ENCODE assay signal across 10 cellular contexts in genomic region chr4:7186081-7186480, GRCh38. TPM values are rescaled to one million over a fixed set of nuclear protein-coding genes. Genes with fewer than 3 reads are reported as not detected.
DNase-seq lines count a peak whose midpoint lies in the region; ATAC-seq, FAIRE-seq and TF ChIP-seq lines count a peak whose summit lies in the region.
"Had no signal": no experiment of that assay in that cellular context is flagged by ENCODE, and none has a peak within 500 bp of the region (broad histone marks: within the 10 kb centered on the region; RNA-seq: fewer than 3 reads in every experiment).

No MANE protein-coding gene starts in this region.

- H3F3A ChIP-seq in SK-N-SH (replicated peaks; ENCODE audit: insufficient read depth), result no peaks in the 10 kb centered on the region

- intact Hi-C loops in kidney (cut with DNase I), result no loop called here

- no peaks in the 10 kb centered on the region for H3K9me3 ChIP-seq in AG04450 (ENCODE audit: control insufficient read depth, insufficient read depth, low read length)
- no peaks in the 10 kb centered on the region for H3K9me3 ChIP-seq in DND-41 (ENCODE audit: insufficient read depth, low read length, severe bottlenecking)
- H3K9me3 ChIP-seq in SK-N-SH, result no peaks in the 10 kb centered on the region
- no peaks in the 10 kb centered on the region for H3K9me3 ChIP-seq in kidney (ENCODE audit: control insufficient read depth in 1 of 2, low read length in 2 of 2)

- H3K4me3 ChIP-seq in AG04450 (ENCODE audit: low read depth, low read length), result no peak overlapping the region
- no peak overlapping the region for H3K4me3 ChIP-seq in DND-41 (ENCODE audit: low read depth in 1 of 2, low read length in 2 of 2)
- no peak overlapping the region for H3K4me3 ChIP-seq in SK-N-SH (ENCODE audit: low read depth in 2 of 2, low read length in 1 of 2)
- no peak overlapping the region for H3K4me3 ChIP-seq in kidney (ENCODE audit: low read length in 2 of 2)
- H3K4me3 ChIP-seq: SK-N-MC had no signal

- no peak overlapping the region for H3K27ac ChIP-seq in AG04450 (ENCODE audit: low read depth, low read length)
- H3K27ac ChIP-seq in DND-41 (ENCODE audit: low read length), result no peak overlapping the region
- no peak overlapping the region for H3K27ac ChIP-seq in SK-N-SH (ENCODE audit: low read depth in 2 of 2, low read length in 1 of 2)
- H3K27ac ChIP-seq in kidney (ENCODE audit: low read depth in 2 of 2, low read length in 2 of 2), result no peak overlapping the region
- H3K27ac ChIP-seq: SK-N-MC had no signal

- H3K79me2 ChIP-seq in DND-41 (ENCODE audit: insufficient read depth, low read length) (no peaks in the 10 kb centered on the region), SK-N-SH (ENCODE audit: insufficient read depth) (no peaks in the 10 kb centered on the region)

- WGBS in SK-N-SH (ENCODE audit: low lambda C conversion rate), result 62% methylated on average over 10 of the region's 10 CpGs

- H3K36me3 ChIP-seq in DND-41 (ENCODE audit: insufficient read depth, low read length) (no peaks in the 10 kb centered on the region), SK-N-SH (replicated peaks in 1 of 2; ENCODE audit: control insufficient read depth in 1 of 2, insufficient read depth in 2 of 2, low read length in 1 of 2) (no peaks in the 10 kb centered on the region), kidney (ENCODE audit: control insufficient read depth in 1 of 2, insufficient read depth in 2 of 2, low read length in 2 of 2) (no peaks in the 10 kb centered on the region)

- H3K9ac ChIP-seq in DND-41 (ENCODE audit: low read depth, low read length) (no peak overlapping the region), SK-N-SH (no peak overlapping the region), kidney (ENCODE audit: low read length in 2 of 2) (no peak overlapping the region)

- H3K4me1 ChIP-seq in DND-41 (ENCODE audit: insufficient read depth, low read length) (no peaks in the 10 kb centered on the region), SK-N-SH (ENCODE audit: control insufficient read depth in 1 of 2, insufficient read depth in 2 of 2, low read depth in 1 of 2, low read length in 1 of 2) (no peaks in the 10 kb centered on the region), kidney (ENCODE audit: control insufficient read depth in 1 of 2, insufficient read depth in 1 of 2, low read depth in 1 of 2, low read length in 2 of 2) (peaks cover 0 to 2% of the 10 kb centered on the region in 2 donors)

- DNase-seq in AG04450 (ENCODE audit: low read depth, low spot score) (no peak), DND-41 (peak; percentile 17), SK-N-SH (peak; percentile 73), kidney (peak; percentile 45), HEK293T (ENCODE audit: extremely low spot score) (no peak), H4 (ENCODE audit: low spot score) (no peak)
- DNase-seq: substantia nigra had no signal

- H2AFZ ChIP-seq in DND-41 (ENCODE audit: low read depth, low read length), result no peak overlapping the region
- H2AFZ ChIP-seq in SK-N-SH (ENCODE audit: low read depth), result no peak overlapping the region

- POLR2A ChIA-PET in AG04450 (lab: Yijun Ruan, JAX) (no interaction called here), SK-N-SH (lab: Yijun Ruan, JAX) (no interaction called here), HEK293T (lab: Yijun Ruan, JAX) (no interaction called here)

- peak; percentile 54 for TF ChIP-seq RAD21 in SK-N-SH (IDR thresholded peaks at IDR 0.05; ENCODE audit: low read length)

- ATAC-seq in DND-41 (ENCODE audit: insufficient read depth, low read depth), result peak; percentile 47; the same call in 1 of the 3 replicates
- no peak for ATAC-seq in GM21515 (IDR thresholded peaks at IDR 0.05; ENCODE audit: unreplicated experiment)
- no peak for ATAC-seq in GM19463 (IDR thresholded peaks at IDR 0.05; ENCODE audit: unreplicated experiment)

- peaks cover 36% of the 10 kb centered on the region for H3K27me3 ChIP-seq in AG04450 (ENCODE audit: control insufficient read depth, insufficient read depth, low read length)
- no peaks in the 10 kb centered on the region for H3K27me3 ChIP-seq in DND-41 (ENCODE audit: insufficient read depth, low read length, poor library complexity)
- H3K27me3 ChIP-seq in SK-N-SH (ENCODE audit: insufficient read depth), result peaks cover 32% of the 10 kb centered on the region

- H4K20me1 ChIP-seq in DND-41 (ENCODE audit: insufficient read depth, low read length), result 0 out of 2 replicates have a peak, but pooled peaks cover 2% of the 10 kb centered on the region
- no peaks in the 10 kb centered on the region for H4K20me1 ChIP-seq in SK-N-SH (ENCODE audit: insufficient read depth)

- H3K4me2 ChIP-seq in DND-41 (ENCODE audit: insufficient read depth, low read length) (no peak overlapping the region), SK-N-SH (no peak overlapping the region)

- TF ChIP-seq EP300 in SK-N-SH (IDR thresholded peaks at IDR 0.05; ENCODE audit: borderline replicate concordance in 1 of 2, low read depth in 1 of 2, low read length in 1 of 2), result no peak

- no peaks in the 10 kb centered on the region for H3K9me2 ChIP-seq in SK-N-SH

- CTCF ChIA-PET in AG04450 (lab: Charles Lee), result no interaction called here
- CTCF ChIA-PET in SK-N-SH (lab: Yijun Ruan, JAX), result interaction anchor here (0.5 to 3.8 kb wide), 20 partner anchors 8 to 534 kb away, joined by 3 to 16 read pairs (median 4); partner anchors contain the start of gene TADA2B
- CTCF ChIA-PET in HEK293T (lab: Yijun Ruan, JAX), result interaction anchor here (1.0 kb wide), 1 partner anchor 9 kb away, joined by 5 read pairs; no protein-coding TSS in a partner anchor

- FAIRE-seq in kidney (lab: Jason Lieb, UNC), result no peak

- TF ChIP-seq CTCF in AG04450 (IDR thresholded peaks at IDR 0.05; ENCODE audit: low read depth, low read length) (peak; percentile 40), DND-41 (IDR thresholded peaks at IDR 0.05; ENCODE audit: borderline replicate concordance, extremely low read depth, low read length, poor library complexity, severe bottlenecking) (peak; percentile 47), SK-N-SH (IDR thresholded peaks at IDR 0.05) (0 out of 2 replicates have a peak, but pooled peaks have one; percentile 23), kidney (IDR thresholded peaks at IDR 0.05; ENCODE audit: borderline replicate concordance, extremely low read depth, insufficient read depth) (peak; percentile 22)

TF ChIP-seq in SK-N-SH, 30 proteins besides CTCF, POLR2A, EP300 and RAD21:
- TF ChIP-seq RFX5 (IDR thresholded peaks at IDR 0.05; ENCODE audit: low read length) (no peak), SMC3 (IDR thresholded peaks at IDR 0.05; ENCODE audit: low read depth, low read length) (peak; percentile 24)

TF ChIP-seq in HEK293T, 16 proteins besides CTCF, POLR2A, EP300 and RAD21:
- TF ChIP-seq NFRKB (IDR thresholded peaks at IDR 0.05), result no peak
- no peak for TF ChIP-seq CTBP1 (IDR thresholded peaks at IDR 0.05; ENCODE audit: borderline replicate concordance)
- TF ChIP-seq ELF4 (IDR thresholded peaks at IDR 0.05), result no peak
- TF ChIP-seq ARNT (IDR thresholded peaks at IDR 0.05), result no peak
- TF ChIP-seq SP1 (IDR thresholded peaks at IDR 0.05), result no peak
- TF ChIP-seq LEF1 (IDR thresholded peaks at IDR 0.05; ENCODE audit: borderline replicate concordance), result no peak
- TF ChIP-seq FOXK2 (IDR thresholded peaks at IDR 0.05), result no peak
- no peak for TF ChIP-seq ZNF384 (IDR thresholded peaks at IDR 0.05)
- TF ChIP-seq TARDBP (IDR thresholded peaks at IDR 0.05), result no peak
- TF ChIP-seq PKNOX1 (IDR thresholded peaks at IDR 0.05), result no peak
- no peak for TF ChIP-seq L3MBTL2 (conservative IDR thresholded peaks at IDR 0.05)
- TF ChIP-seq HDGF (IDR thresholded peaks at IDR 0.05; ENCODE audit: borderline replicate concordance), result no peak
- no peak for TF ChIP-seq SUZ12 (IDR thresholded peaks at IDR 0.05)
- no peak for TF ChIP-seq BHLHE40 (IDR thresholded peaks at IDR 0.05; ENCODE audit: borderline replicate concordance)
- TF ChIP-seq FOXM1 (IDR thresholded peaks at IDR 0.05; ENCODE audit: borderline replicate concordance), result no peak

RNA-seq across cellular contexts. Expression of gene SORCS2, which starts 6.3 kb away (rescaled TPM):
- polyA plus RNA-seq in AG04450 (2011; rRNA removed), result 0.29 and 0.65 TPM in 2 replicates
- polyA minus RNA-seq in AG04450 (2011; rRNA and poly(A)+ RNA removed), result 0.48 and 1.2 TPM in 2 replicates
- 0.99 and 1.6 TPM in 2 replicates for polyA plus RNA-seq in SK-N-SH (2012; rRNA removed)
- polyA plus RNA-seq in SK-N-SH (2012; cell fraction: cytosol; rRNA removed), result 0.58 and 0.79 TPM in 2 replicates
- 2.2 and 2.5 TPM in 2 replicates for polyA plus RNA-seq in SK-N-SH (2012; cell fraction: nucleus; rRNA removed)
- 9.1 TPM for total RNA-seq in kidney
- 6.1 TPM for polyA plus RNA-seq in kidney (ENCODE audit: insufficient read depth, low read depth, low replicate concordance)
- 0.02 and 0.08 TPM in 2 replicates for total RNA-seq in H4 (2014; rRNA removed; shearing (Covaris generic))

Comparison
In these comparisons a context has a peak if more than half of its experiments do, and no peak if none do; other contexts are left out.
1. DNase-seq: peak in DND-41 (single experiment), SK-N-SH (single experiment) and kidney (single experiment); none in AG04450 (single experiment), HEK293T (single experiment) and H4 (single experiment).
2. Peak in every context shown above with its lines, with median percentiles within 50 percentile points of each other: CTCF ChIP-seq.